8 cellular contexts compared by ENCODE assay signal in the genomic region with DNA sequence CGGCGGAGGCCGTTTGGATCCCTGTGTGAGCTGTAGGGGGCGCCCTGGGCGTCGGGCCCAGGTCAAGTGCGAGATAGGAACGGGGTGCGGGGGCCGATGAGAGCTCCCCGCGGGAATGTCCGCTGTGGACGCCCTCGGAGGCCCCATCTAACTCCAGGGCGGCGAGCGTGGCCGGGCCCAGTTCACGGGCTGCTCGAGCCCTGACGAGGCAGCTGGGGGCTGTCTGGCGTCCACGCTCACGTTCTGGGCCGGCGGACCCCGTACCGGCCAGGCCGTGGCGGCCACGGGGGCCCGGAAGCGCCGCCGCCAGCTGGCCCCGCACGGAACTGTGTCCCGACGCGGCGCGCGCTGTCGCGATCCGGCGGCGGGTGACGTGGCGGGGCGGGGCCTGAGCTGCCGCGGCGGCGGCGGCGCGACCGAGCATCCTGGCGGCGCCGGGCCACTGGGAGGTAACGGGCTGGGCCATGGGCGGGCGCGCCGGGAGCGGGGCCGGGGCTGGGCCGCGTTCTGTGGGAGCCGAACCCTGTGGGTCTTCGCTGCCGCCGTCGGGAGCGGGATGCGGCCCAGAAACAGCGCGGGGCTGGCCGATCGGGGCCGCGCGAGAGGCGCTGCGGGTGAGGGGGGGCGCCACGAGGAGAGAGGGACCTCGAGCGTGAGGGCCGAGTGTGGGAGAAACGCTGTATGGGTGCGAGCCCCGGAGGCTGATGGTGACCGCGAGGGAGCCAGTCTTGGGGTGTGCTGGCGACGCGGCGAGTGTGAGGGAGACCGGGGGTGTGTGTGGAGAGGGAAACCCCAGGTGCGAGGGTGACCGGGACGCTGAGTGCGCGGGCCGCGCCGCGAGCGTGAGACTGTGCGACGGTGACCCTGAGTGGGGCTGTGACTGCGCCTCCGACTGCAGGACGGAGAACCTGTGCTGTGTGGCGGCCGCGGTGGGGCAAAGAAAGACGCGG. TPM values are rescaled to one million over a fixed set of nuclear protein-coding genes. Genes with fewer than 3 reads are reported as not detected.
DNase-seq lines count a peak whose midpoint lies in the region; ATAC-seq and TF ChIP-seq lines count a peak whose summit lies in the region.

A gene (plus strand): TSS at position 399 of the 950 bp plus-strand sequence. CDS start 10,201 bp downstream, outside the sequence.

- H3K9ac ChIP-seq in OCI-LY1 (ENCODE audit: low read length): peak within 1 kb of the TSS; percentile 71
- H3K9ac ChIP-seq in mucosa of stomach (ENCODE audit: low read length): peak within 1 kb of the TSS; percentile 71

- DNase-seq in AG09319 (ENCODE audit: extremely low read depth, low read depth): no peak
- DNase-seq in activated T-cell treated with anti-CD3 and anti-CD28 coated beads for 4 hours: peak; percentile 80
- no peak for DNase-seq in epithelial cell of proximal tubule (ENCODE audit: low read depth)
- DNase-seq in stimulated activated CD8-positive, alpha-beta memory T cell treated with anti-CD3 and anti-CD28 coated beads, Interleukin-7, amount 100 ng/mL, for 1 hour (ENCODE audit: low read depth in 2 of 2): peak; percentile 61

- peaks cover 33% of the 10 kb centered on the region for H3K79me2 ChIP-seq in OCI-LY1 (ENCODE audit: insufficient read depth, low read length)

- H3K4me1 ChIP-seq in OCI-LY1 (ENCODE audit: insufficient read depth, low read length, severe bottlenecking) (peaks cover 47% of the 10 kb centered on the region), mucosa of stomach (ENCODE audit: control insufficient read depth, insufficient read depth, low read length) (peaks cover 13% of the 10 kb centered on the region)

- no peaks in the 10 kb centered on the region for H3F3A ChIP-seq in OCI-LY1 (ENCODE audit: insufficient read depth, low read length)

- H2AFZ ChIP-seq in OCI-LY1 (ENCODE audit: low read length): no peak within 1 kb of the TSS

- H3K4me2 ChIP-seq in OCI-LY1 (ENCODE audit: low read length): peak within 1 kb of the TSS; percentile 84

- ATAC-seq in GM18867 (IDR thresholded peaks at IDR 0.05; ENCODE audit: unreplicated experiment) (peak; percentile 64), HG03108 (IDR thresholded peaks at IDR 0.05; ENCODE audit: unreplicated experiment) (peak; percentile 48)

- peak within 1 kb of the TSS; percentile 87 for H3K4me3 ChIP-seq in OCI-LY1 (ENCODE audit: low read depth, low read length, poor library complexity, severe bottlenecking)
- peak within 1 kb of the TSS; percentile 65 for H3K4me3 ChIP-seq in epithelial cell of proximal tubule (ENCODE audit: low read depth, low read length)
- peak within 1 kb of the TSS; percentile 56 for H3K4me3 ChIP-seq in mucosa of stomach (ENCODE audit: low read length)

- H3K9me2 ChIP-seq in OCI-LY1 (ENCODE audit: low read depth, low read length): no peaks in the 10 kb centered on the region

- H3K9me3 ChIP-seq in OCI-LY1 (ENCODE audit: low read length) (no peaks in the 10 kb centered on the region), mucosa of stomach (ENCODE audit: control insufficient read depth, low read length) (no peaks in the 10 kb centered on the region)

- no peaks in the 10 kb centered on the region for H4K20me1 ChIP-seq in OCI-LY1 (ENCODE audit: insufficient read depth, low read length)

- TF ChIP-seq CTCF in AG09319 (IDR thresholded peaks at IDR 0.05; ENCODE audit: low read depth, low read length) (peak; percentile 73), OCI-LY1 (IDR thresholded peaks at IDR 0.05; ENCODE audit: low read length) (peak; percentile 80), epithelial cell of proximal tubule (conservative IDR thresholded peaks at IDR 0.05; ENCODE audit: low read depth, low read length) (peak; percentile 65)

- peak within 1 kb of the TSS; percentile 98 for H3K27ac ChIP-seq in OCI-LY1 (ENCODE audit: low read depth, low read length, poor library complexity, severe bottlenecking)

- peaks cover 20% of the 10 kb centered on the region; the same call in 1 of the 2 replicates for H3K36me3 ChIP-seq in OCI-LY1 (ENCODE audit: insufficient read depth, low read length)
- no peaks in the 10 kb centered on the region for H3K36me3 ChIP-seq in mucosa of stomach (ENCODE audit: control insufficient read depth, insufficient read depth, low read length)

- H3K27me3 ChIP-seq in OCI-LY1 (ENCODE audit: insufficient read depth, low read length) (no peaks in the 10 kb centered on the region), mucosa of stomach (ENCODE audit: control insufficient read depth, insufficient read depth, low read length) (no peaks in the 10 kb centered on the region)

RNA-seq across cellular contexts. Expression of the gene that starts here (rescaled TPM):
- total RNA-seq in epithelial cell of proximal tubule: 10.6 and 25.3 TPM in 2 replicates

Comparison
In these comparisons a context has a peak if more than half of its experiments do, and no peak if none do; other contexts are left out.
1. DNase-seq: peak in activated T-cell treated with anti-CD3 and anti-CD28 coated beads for 4 hours (single experiment) and stimulated activated CD8-positive, alpha-beta memory T cell treated with anti-CD3 and anti-CD28 coated beads, Interleukin-7, amount 100 ng/mL, for 1 hour (2 of 2); none in AG09319 (single experiment) and epithelial cell of proximal tubule (single experiment).
2. Peak in every context shown above with its lines, with median percentiles within 50 percentile points of each other: CTCF ChIP-seq and H3K4me3 ChIP-seq.